Comparison of ENCODE assay signal across 9 cellular contexts in genomic region chr7:151936207-151936606, GRCh38. TPM values are rescaled to one million over a fixed set of nuclear protein-coding genes. Genes with fewer than 3 reads are reported as not detected.
A peak's percentile ranks its signal among the peaks of the same experiment; 100 is the strongest.
DNase-seq lines count a peak whose midpoint lies in the region; ATAC-seq and TF ChIP-seq lines count a peak whose summit lies in the region.
"Had no signal": no experiment of that assay in that cellular context is flagged by ENCODE, and none has a peak within 500 bp of the region (broad histone marks: within the 10 kb centered on the region; RNA-seq: fewer than 3 reads in every experiment).

No MANE protein-coding gene starts in this region.

- H3K27me3 ChIP-seq in transverse colon (no peaks in the 10 kb centered on the region), breast epithelium (no peaks in the 10 kb centered on the region)

- POLR2A ChIA-PET in activated CD8-positive, alpha-beta T cell treated with anti-CD3 and anti-CD28 coated beads, Interleukin-2, amount 10 ng/mL, durations not matched to agents 7 days and 5 days (lab: Charles Lee), result interaction anchor here (1.2 kb wide), 1 partner anchor 59 kb away, joined by 4 read pairs; the partner anchor contains the start of gene PRKAG2

- no peak for DNase-seq in activated naive CD4-positive, alpha-beta T cell treated with anti-CD3 and anti-CD28 coated beads, Interleukin-2, amount 50 U/mL, for 16 hours
- DNase-seq in activated CD8-positive, alpha-beta T cell treated with anti-CD3 and anti-CD28 coated beads, Interleukin-2, amount 10 ng/mL, durations not matched to agents 7 days and 5 days, result peak; percentile 32
- no peak for DNase-seq in transverse colon
- DNase-seq in KG1 (lab: John Stamatoyannopoulos, UW), result no peak
- DNase-seq in breast epithelium (ENCODE audit: low spot score in 2 of 2), result no peak

- intact Hi-C loops in transverse colon (cut with DNase I; ENCODE audit: low total_unique reads) (loop anchor here (10.0 kb wide), 1 partner anchor 151 kb away; no protein-coding TSS in a partner anchor), breast epithelium (cut with DNase I; ENCODE audit: low total_unique reads) (no loop called here)

- no peak for TF ChIP-seq CTCF in transverse colon (IDR thresholded peaks at IDR 0.05)
- no peak for TF ChIP-seq CTCF in breast epithelium (IDR thresholded peaks at IDR 0.05)

- peaks cover 28% of the 10 kb centered on the region for H3K4me1 Mint-ChIP-seq in activated naive CD4-positive, alpha-beta T cell treated with anti-CD3 and anti-CD28 coated beads, Interleukin-2, amount 50 U/mL, for 24 hours
- peaks cover 25% of the 10 kb centered on the region for H3K4me1 Mint-ChIP-seq in activated CD8-positive, alpha-beta T cell treated with anti-CD3 and anti-CD28 coated beads, Interleukin-2, amount 10 ng/mL, durations not matched to agents 7 days and 5 days (ENCODE audit: low read depth)

- WGBS in transverse colon (ENCODE audit: low coverage in 1 of 2), 2 donors, result 41 to 42% methylated on average over 5 of the region's 5 CpGs

- peak overlapping the region; percentile 91 for H3K27ac Mint-ChIP-seq in activated naive CD4-positive, alpha-beta T cell treated with anti-CD3 and anti-CD28 coated beads, Interleukin-2, amount 50 U/mL, for 24 hours
- peak overlapping the region; percentile 90 for H3K27ac Mint-ChIP-seq in activated CD8-positive, alpha-beta T cell treated with anti-CD3 and anti-CD28 coated beads, Interleukin-2, amount 10 ng/mL, durations not matched to agents 7 days and 5 days

- peak; percentile 63 for ATAC-seq in HG03097 (IDR thresholded peaks at IDR 0.05; ENCODE audit: low FRiP score, unreplicated experiment)
- ATAC-seq in activated CD8-positive, alpha-beta T cell treated with anti-CD3 and anti-CD28 coated beads, Interleukin-2, amount 10 ng/mL, durations not matched to agents 7 days and 5 days, result peak; percentile 89
- ATAC-seq in GM19328 (IDR thresholded peaks at IDR 0.05; ENCODE audit: unreplicated experiment), result no peak

- peak overlapping the region; percentile 77 for H3K4me3 Mint-ChIP-seq in activated naive CD4-positive, alpha-beta T cell treated with anti-CD3 and anti-CD28 coated beads, Interleukin-2, amount 50 U/mL, for 24 hours
- peak overlapping the region; percentile 60 for H3K4me3 Mint-ChIP-seq in activated CD8-positive, alpha-beta T cell treated with anti-CD3 and anti-CD28 coated beads, Interleukin-2, amount 10 ng/mL, durations not matched to agents 7 days and 5 days

- H3K9me3 ChIP-seq in transverse colon (no peaks in the 10 kb centered on the region), breast epithelium (no peaks in the 10 kb centered on the region)

- no peak for TF ChIP-seq POLR2A in transverse colon (IDR thresholded peaks at IDR 0.05)
- TF ChIP-seq POLR2A in breast epithelium (IDR thresholded peaks at IDR 0.05), result no peak

- no peaks in the 10 kb centered on the region for H3K9me3 Mint-ChIP-seq in activated naive CD4-positive, alpha-beta T cell treated with anti-CD3 and anti-CD28 coated beads, Interleukin-2, amount 50 U/mL, for 24 hours
- no peaks in the 10 kb centered on the region for H3K9me3 Mint-ChIP-seq in activated CD8-positive, alpha-beta T cell treated with anti-CD3 and anti-CD28 coated beads, Interleukin-2, amount 10 ng/mL, durations not matched to agents 7 days and 5 days (ENCODE audit: insufficient read depth)

- H3K4me1 ChIP-seq in transverse colon (peaks cover 0 to 23% (median 11%) of the 10 kb centered on the region in 4 donors), breast epithelium (peaks cover 0 to 5% of the 10 kb centered on the region in 2 donors)

- no peak for TF ChIP-seq EP300 in transverse colon (IDR thresholded peaks at IDR 0.05; ENCODE audit: low read depth)

- H3K4me3 ChIP-seq in transverse colon, result peak overlapping the region in 1 of 4 donors; percentile 5
- H3K4me3 ChIP-seq in breast epithelium, result no peak overlapping the region

- peaks cover 1% of the 10 kb centered on the region for H3K36me3 Mint-ChIP-seq in activated naive CD4-positive, alpha-beta T cell treated with anti-CD3 and anti-CD28 coated beads, Interleukin-2, amount 50 U/mL, for 24 hours
- no peaks in the 10 kb centered on the region for H3K36me3 Mint-ChIP-seq in activated CD8-positive, alpha-beta T cell treated with anti-CD3 and anti-CD28 coated beads, Interleukin-2, amount 10 ng/mL, durations not matched to agents 7 days and 5 days (ENCODE audit: low read depth)

- in situ Hi-C loops in transverse colon (cut with MboI; ENCODE audit: low pct_ligation_motif_present in 1 of 4, low pct_unique_long_range_greater_than_20kb in 1 of 4, low sequenced_read_pairs in 3 of 4), result loop anchor here in 3 of 4 donors (10.0 to 25.0 kb wide), 2 partner anchors 149 to 151 kb away; no protein-coding TSS in a partner anchor

- CTCF ChIA-PET in activated CD8-positive, alpha-beta T cell treated with anti-CD3 and anti-CD28 coated beads, Interleukin-2, amount 10 ng/mL, durations not matched to agents 7 days and 5 days (lab: Charles Lee), result interaction anchor here (0.8 to 3.0 kb wide), 7 partner anchors 59 to 305 kb away, joined by 3 to 22 read pairs (median 4); no protein-coding TSS in a partner anchor

- H3K27ac ChIP-seq in transverse colon (peak overlapping the region; percentile 6 to 44 (median 32)), breast epithelium (no peak overlapping the region)

- no peaks in the 10 kb centered on the region for H3K36me3 ChIP-seq in transverse colon
- no peaks in the 10 kb centered on the region for H3K36me3 ChIP-seq in breast epithelium

- no peaks in the 10 kb centered on the region for H3K27me3 Mint-ChIP-seq in activated naive CD4-positive, alpha-beta T cell treated with anti-CD3 and anti-CD28 coated beads, Interleukin-2, amount 50 U/mL, for 24 hours
- H3K27me3 Mint-ChIP-seq in activated CD8-positive, alpha-beta T cell treated with anti-CD3 and anti-CD28 coated beads, Interleukin-2, amount 10 ng/mL, durations not matched to agents 7 days and 5 days (ENCODE audit: low read depth), result peaks cover 5% of the 10 kb centered on the region

RNA-seq across cellular contexts. Expression of gene GALNTL5, which starts 20.0 kb away (rescaled TPM):
- total RNA-seq in activated CD8-positive, alpha-beta T cell treated with anti-CD3 and anti-CD28 coated beads, Interleukin-2, amount 10 ng/mL, durations not matched to agents 7 days and 5 days, result not detected
- total RNA-seq in transverse colon (not detected), breast epithelium (not detected)
- total RNA-seq: bronchial epithelial cell had no signal

RNA-seq across cellular contexts. Expression of gene PRKAG2, which starts 59.3 kb away (rescaled TPM):
- 10 to 100 TPM; 23.6 to 28.3 TPM for total RNA-seq in activated CD8-positive, alpha-beta T cell treated with anti-CD3 and anti-CD28 coated beads, Interleukin-2, amount 10 ng/mL, durations not matched to agents 7 days and 5 days
- total RNA-seq in transverse colon (10 to 100 TPM; 25.1 to 57.8 (median 46.7) TPM), breast epithelium (10 to 100 TPM; 32.3 to 56.6 (median 34.4) TPM)

Comparison
In these comparisons a context has a peak if more than half of its experiments do, and no peak if none do; other contexts are left out.
1. H3K27ac ChIP-seq: peak in transverse colon (4 of 4); none in breast epithelium (0 of 2).